ENCODE assay signal across 21 cellular contexts in genomic region chr9:127089639-127090081, GRCh38. TPM values are rescaled to one million over a fixed set of nuclear protein-coding genes. Genes with fewer than 3 reads are reported as not detected.
DNase-seq lines count a peak whose midpoint lies in the region; ATAC-seq and TF ChIP-seq lines count a peak whose summit lies in the region.
"Had no signal": no experiment of that assay in that cellular context is flagged by ENCODE, and none has a peak within 500 bp of the region (broad histone marks: within the 10 kb centered on the region; RNA-seq: fewer than 3 reads in every experiment).

No MANE protein-coding gene starts in this region.

- peak overlapping the region; percentile 21 for H3K18ac ChIP-seq in neuronal stem cell (ENCODE audit: low read length)

- no peak overlapping the region for H3K4me3 ChIP-seq in heart left ventricle
- no peak overlapping the region for H3K4me3 ChIP-seq in neuronal stem cell (ENCODE audit: low read length in 2 of 2)
- no peak overlapping the region for H3K4me3 ChIP-seq in suprapubic skin
- H3K4me3 ChIP-seq: BLaER1 treated with 17β-estradiol and CSF1 and Interleukin-3, amounts not matched to agents 10 nM and 100 nM had no signal

- H3K9ac ChIP-seq in neuronal stem cell (ENCODE audit: low read depth, low read length, poor library complexity), result no peak overlapping the region
- H3K9ac ChIP-seq: BLaER1 treated with 17β-estradiol and CSF1 and Interleukin-3, amounts not matched to agents 10 nM and 100 nM; SK-N-SH had no signal

- H3K9me3 ChIP-seq in heart left ventricle (no peaks in the 10 kb centered on the region), neuronal stem cell (replicated peaks in 1 of 2; ENCODE audit: control insufficient read depth in 2 of 2, insufficient read depth in 1 of 2, low read depth in 1 of 2, low read length in 2 of 2) (no peaks in the 10 kb centered on the region), suprapubic skin (no peaks in the 10 kb centered on the region)
- H3K9me3 ChIP-seq: BLaER1 treated with 17β-estradiol and CSF1 and Interleukin-3, amounts not matched to agents 10 nM and 100 nM; SK-N-SH had no signal

- no peak overlapping the region for H3K4me2 ChIP-seq in neuronal stem cell (ENCODE audit: insufficient read depth, low read length, poor library complexity, severe bottlenecking)
- H3K4me2 ChIP-seq: BLaER1 treated with 17β-estradiol and CSF1 and Interleukin-3, amounts not matched to agents 10 nM and 100 nM; SK-N-SH had no signal

- peak in 3 of 4 donors; percentile 4 to 53 (median 17) for ATAC-seq in heart left ventricle
- ATAC-seq in GM19452 (IDR thresholded peaks at IDR 0.05; ENCODE audit: unreplicated experiment), result no peak
- no peak for ATAC-seq in HG02885 (IDR thresholded peaks at IDR 0.05; ENCODE audit: poor library complexity, unreplicated experiment)
- no peak for ATAC-seq in GM18867 (IDR thresholded peaks at IDR 0.05; ENCODE audit: unreplicated experiment)
- ATAC-seq: activated CD8-positive, alpha-beta T cell treated with anti-CD3 and anti-CD28 coated beads, Interleukin-2, amount 10 ng/mL, durations not matched to agents 7 days and 5 days; HepG2; stimulated activated memory B cell treated with anti-CD40 and anti-IgM and Interleukin-4, amounts not matched to agents 10 μg/mL and 1 μg/mL and 100 μg/mL, for 72 hours had no signal

- H2BK12ac ChIP-seq in neuronal stem cell (ENCODE audit: low read length), result no peak overlapping the region

- peak overlapping the region; percentile 27 for H3K14ac ChIP-seq in neuronal stem cell (ENCODE audit: low read length)

- H2AFZ ChIP-seq in neuronal stem cell (ENCODE audit: low read length), result no peak overlapping the region

- H2AK5ac ChIP-seq in neuronal stem cell (ENCODE audit: low read depth, low read length), result no peak overlapping the region

- H3K27ac ChIP-seq in VCaP, result peak overlapping the region; percentile 64
- H3K27ac ChIP-seq in heart left ventricle, result peak overlapping the region in 6 of 12 donors; percentile 6 to 79 (median 32)
- H3K27ac ChIP-seq in neuronal stem cell (replicated peaks; ENCODE audit: low read length), result no peak overlapping the region
- H3K27ac ChIP-seq in suprapubic skin, result peak overlapping the region; percentile 64
- H3K27ac ChIP-seq: BLaER1 treated with 17β-estradiol and CSF1 and Interleukin-3, amounts not matched to agents 10 nM and 100 nM had no signal

- H3K36me3 ChIP-seq in heart left ventricle (peaks cover 0 to 81% (median 54%) of the 10 kb centered on the region in 9 donors), neuronal stem cell (replicated peaks in 1 of 2; ENCODE audit: control insufficient read depth in 2 of 2, insufficient read depth in 2 of 2, low read length in 2 of 2) (peaks cover 12 to 28% of the 10 kb centered on the region in 2 donors), suprapubic skin (peaks cover 21% of the 10 kb centered on the region)

- DNase-seq in heart left ventricle, result no peak
- no peak for DNase-seq in neuronal stem cell (ENCODE audit: low spot score)
- DNase-seq in suprapubic skin (ENCODE audit: low spot score in 2 of 2), result peak in 1 of 2 donors; percentile 60
- no peak for DNase-seq in GOT3 (lab: John Stamatoyannopoulos, UW)
- DNase-seq: activated B cell treated with CpG ODN at 0.5 μM for 24 hours; activated CD8-positive, alpha-beta T cell treated with anti-CD3 and anti-CD28 coated beads, Interleukin-2, amount 10 ng/mL, durations not matched to agents 7 days and 5 days; activated naive CD4-positive, alpha-beta T cell treated with anti-CD3 and anti-CD28 coated beads, Interleukin-2, amount 50 U/mL, for 16 hours; activated T-cell treated with anti-CD3 and anti-CD28 coated beads, Interleukin-2, amount 50 U/mL, for 48 hours; DMS 273 treated with DMSO at 0.1 percent for 48 hours; effector memory CD4-positive, alpha-beta T cell; HFFc6; NCI-H2081 treated with DMSO at 0.1 percent for 48 hours; NCI-H510A treated with DMSO at 0.1 percent for 48 hours; SK-N-SH had no signal

- H3K4ac ChIP-seq in neuronal stem cell (ENCODE audit: low read length), result no peak overlapping the region

- H2BK5ac ChIP-seq in neuronal stem cell (ENCODE audit: low read length), result no peak overlapping the region

- intact Hi-C loops in heart left ventricle (cut with DNase I), result loop anchor here in 1 of 10 donors (10.0 kb wide), 1 partner anchor 125 kb away; no protein-coding TSS in a partner anchor

- no peak overlapping the region for H2BK120ac ChIP-seq in neuronal stem cell (ENCODE audit: low read depth, low read length)

- H4K91ac ChIP-seq in neuronal stem cell (ENCODE audit: low read depth, low read length, poor library complexity), result no peak overlapping the region

- no peak overlapping the region for H4K8ac ChIP-seq in neuronal stem cell (ENCODE audit: low read depth, low read length)

- WGBS in heart left ventricle, 4 donors, result 88 to 96% (median 92%) methylated on average over 6 of the region's 6 CpGs
- no CpG with 5 or more reads among the region's 6 CpGs for WGBS in neuronal stem cell (ENCODE audit: extremely low coverage in 2 of 2, insufficient read length in 2 of 2, insufficient replicate concordance in 1 of 2), 2 donors
- 69% methylated on average over 6 of the region's 6 CpGs for WGBS in suprapubic skin

- no peaks in the 10 kb centered on the region for H3K79me1 ChIP-seq in neuronal stem cell (ENCODE audit: low read depth, low read length)

- H3K27me3 ChIP-seq in heart left ventricle (no peaks in the 10 kb centered on the region), neuronal stem cell (ENCODE audit: control insufficient read depth in 3 of 3, insufficient read depth in 3 of 3, low read depth in 1 of 3, low read length in 3 of 3) (no peaks in the 10 kb centered on the region), suprapubic skin (no peaks in the 10 kb centered on the region)

- peak overlapping the region; percentile 57 for H3K23ac ChIP-seq in neuronal stem cell (ENCODE audit: low read depth, low read length, poor library complexity)

- H3K4me1 ChIP-seq in heart left ventricle (peaks cover 0 to 27% (median 13%) of the 10 kb centered on the region in 12 donors), neuronal stem cell (ENCODE audit: control insufficient read depth in 2 of 2, insufficient read depth in 1 of 2, low read depth in 1 of 2, low read length in 2 of 2) (no peaks in the 10 kb centered on the region), suprapubic skin (peaks cover 31% of the 10 kb centered on the region)

- no peak for TF ChIP-seq POLR2A in heart left ventricle (IDR thresholded peaks at IDR 0.05)
- TF ChIP-seq POLR2A in suprapubic skin (IDR thresholded peaks at IDR 0.05), result no peak

- TF ChIP-seq EP300 in suprapubic skin (IDR thresholded peaks at IDR 0.05), result no peak

- H2BK15ac ChIP-seq in neuronal stem cell (ENCODE audit: low read length), result no peak overlapping the region

- TF ChIP-seq CTCF in VCaP (conservative IDR thresholded peaks at IDR 0.05), result no peak
- TF ChIP-seq CTCF in heart left ventricle (IDR thresholded peaks at IDR 0.05), result no peak
- TF ChIP-seq CTCF in suprapubic skin (IDR thresholded peaks at IDR 0.05), result no peak

RNA-seq across cellular contexts. Expression of gene ANGPTL2, which starts 32.8 kb away (rescaled TPM):
- total RNA-seq in heart left ventricle, result 10 to 100 TPM; 25.6 to 92.5 (median 47.4) TPM
- polyA plus RNA-seq in heart left ventricle, result 10 to 100 TPM; 17.0 to 19.4 TPM
- 13.6 TPM for polyA plus RNA-seq in neuronal stem cell (2013, experiment 1 of 2)
- 14.2 TPM for polyA plus RNA-seq in neuronal stem cell (2013, experiment 2 of 2)
- 10 to 100 TPM; 17.3 to 21.3 (median 19.8) TPM for total RNA-seq in suprapubic skin
- total RNA-seq: activated B cell treated with CpG ODN at 0.5 μM for 24 hours; activated CD8-positive, alpha-beta T cell treated with anti-CD3 and anti-CD28 coated beads, Interleukin-2, amount 10 ng/mL, durations not matched to agents 7 days and 5 days had no signal

Comparison
In these comparisons a context has a peak if more than half of its experiments do, and no peak if none do; other contexts are left out.
1. ATAC-seq: peak in heart left ventricle (3 of 4); none in GM19452 (single experiment), HG02885 (single experiment) and GM18867 (single experiment).